Comparison of ENCODE assay signal across 8 cellular contexts in genomic region chr1:54764132-54764921, GRCh38. TPM values are rescaled to one million over a fixed set of nuclear protein-coding genes. Genes with fewer than 3 reads are reported as not detected.
A peak's percentile ranks its signal among the peaks of the same experiment; 100 is the strongest.
DNase-seq lines count a peak whose midpoint lies in the region; ATAC-seq and TF ChIP-seq lines count a peak whose summit lies in the region.

Gene PARS2 (minus strand): TSS chr1:54764523. CDS start chr1:54759161, 5,362 bp downstream.

- H3K4me1 ChIP-seq in ES-I3 (ENCODE audit: insufficient read depth, low read length) (no peaks in the 10 kb centered on the region), H9 (ENCODE audit: insufficient read depth, low read length) (no peaks in the 10 kb centered on the region)

- H3K27ac ChIP-seq in H9 (ENCODE audit: insufficient read length, low read depth, low read length), result no peak within 1 kb of the TSS

- H3K23ac ChIP-seq in H9 (ENCODE audit: insufficient read length, low read depth, low read length), result no peak within 1 kb of the TSS

- H4K20me1 ChIP-seq in H9 (ENCODE audit: control insufficient read depth, insufficient read depth, insufficient read length), result no peaks in the 10 kb centered on the region

- no peaks in the 10 kb centered on the region; the same call in 1 of the 2 replicates for H3K36me3 ChIP-seq in ES-I3 (ENCODE audit: insufficient read depth, low read length)

- H3K18ac ChIP-seq in H9 (ENCODE audit: insufficient read length, low read depth, low read length), result peak within 1 kb of the TSS; percentile 55

- H3K9ac ChIP-seq in ES-I3 (ENCODE audit: low read depth, low read length) (peak within 1 kb of the TSS; percentile 94), H9 (ENCODE audit: extremely low read depth, insufficient read length, low read length) (peak within 1 kb of the TSS; percentile 85)

- no peak for TF ChIP-seq CTCF in H9 (conservative IDR thresholded peaks at IDR 0.05)
- no peak for TF ChIP-seq CTCF in nephron (IDR thresholded peaks at IDR 0.05; ENCODE audit: unreplicated experiment in 3 of 3)

- H2BK12ac ChIP-seq in H9 (ENCODE audit: insufficient read length, low read depth, low read length), result no peak within 1 kb of the TSS

- WGBS in H9 (ENCODE audit: extremely low coverage, insufficient read length, low lambda C conversion rate), result no CpG with 5 or more reads among the region's 57 CpGs

- H2BK20ac ChIP-seq in H9 (ENCODE audit: low read depth, low read length, poor library complexity, severe bottlenecking), result no peak within 1 kb of the TSS

- no peaks in the 10 kb centered on the region for H3K9me3 ChIP-seq in ES-I3 (ENCODE audit: control insufficient read depth, insufficient read depth, low read length)
- no peaks in the 10 kb centered on the region for H3K9me3 ChIP-seq in H9 (ENCODE audit: control insufficient read depth, low read depth, low read length)

- no peak within 1 kb of the TSS for H4K8ac ChIP-seq in H9 (replicated peaks; ENCODE audit: insufficient read length, low read depth, low read length)

- peak; percentile 97 for ATAC-seq in stimulated activated naive CD8-positive, alpha-beta T cell treated with anti-CD3 and anti-CD28 coated beads, Interleukin-15, Interleukin-2, amounts not matched to agents 100 U/mL and 50 U/mL, for 24 hours

- no peaks in the 10 kb centered on the region for H3K27me3 ChIP-seq in H9 (ENCODE audit: insufficient read depth, low read length)

- peak; percentile 93 for TF ChIP-seq POLR2A in Raji (IDR thresholded peaks at IDR 0.05; ENCODE audit: insufficient read depth, low read depth, low read length)

- H3K27me3 Mint-ChIP-seq in H9 (ENCODE audit: low read depth) (no peaks in the 10 kb centered on the region; the same call in 1 of the 2 replicates), nephron (ENCODE audit: low read depth) (peaks cover 4% of the 10 kb centered on the region)

- H2AK5ac ChIP-seq in H9 (ENCODE audit: insufficient read length, low read length), result no peak within 1 kb of the TSS

- no peak within 1 kb of the TSS for H4K5ac ChIP-seq in H9 (ENCODE audit: insufficient read length, low read depth, low read length)

- no peak within 1 kb of the TSS for H3K4ac ChIP-seq in H9 (ENCODE audit: low read depth, low read length)

- H3K9me3 Mint-ChIP-seq in H9 (no peaks in the 10 kb centered on the region), nephron (no peaks in the 10 kb centered on the region)

- H3K14ac ChIP-seq in H9 (ENCODE audit: insufficient read depth, low read length), result peak within 1 kb of the TSS; percentile 44

- H3T11ph ChIP-seq in H9 (ENCODE audit: low read length), result no peak within 1 kb of the TSS

- no peak within 1 kb of the TSS for H3K56ac ChIP-seq in H9 (ENCODE audit: insufficient read length, low read depth, low read length)

- H3K36me3 Mint-ChIP-seq in H9 (ENCODE audit: insufficient read depth in 1 of 3, low read depth in 3 of 3) (peaks cover 0 to under 1% (median under 1%) of the 10 kb centered on the region in 3 experiments; a peak in 4 of 7 replicates), nephron (ENCODE audit: low read depth) (no peaks in the 10 kb centered on the region)

- peaks cover 4% of the 10 kb centered on the region for H3K23me2 ChIP-seq in H9 (ENCODE audit: insufficient read length, low read depth, low read length, poor library complexity, severe bottlenecking)

- H3K79me1 ChIP-seq in H9 (ENCODE audit: insufficient read depth, low read depth, low read length, poor library complexity, severe bottlenecking), result no peaks in the 10 kb centered on the region

- H3K27ac Mint-ChIP-seq in H9 (peak within 1 kb of the TSS; percentile 75 to 96 (median 85); a peak in 6 of 7 replicates), nephron (peak within 1 kb of the TSS; percentile 83 to 99 (median 96))

- H2BK5ac ChIP-seq in H9 (ENCODE audit: insufficient read length, low read length), result no peak within 1 kb of the TSS

- H3K4me2 ChIP-seq in H9 (ENCODE audit: insufficient read depth, insufficient read length, low read length), result peak within 1 kb of the TSS; percentile 62

- no peak within 1 kb of the TSS for H2BK120ac ChIP-seq in H9 (ENCODE audit: low read depth, low read length, poor library complexity, severe bottlenecking)

- no peaks in the 10 kb centered on the region for H3K79me2 ChIP-seq in H9 (ENCODE audit: insufficient read depth, low read length)

- H3K4me3 Mint-ChIP-seq in H9 (peak within 1 kb of the TSS; percentile 95), nephron (peak within 1 kb of the TSS; percentile 94 to 96 (median 95))

- H3K4me1 Mint-ChIP-seq in H9 (peaks cover 31 to 34% of the 10 kb centered on the region in 2 experiments), nephron (peaks cover 32% of the 10 kb centered on the region)

- H2AFZ ChIP-seq in H9 (ENCODE audit: low read length), result peak within 1 kb of the TSS; percentile 24

- DNase-seq in H9 (peak; percentile 98), M059J (ENCODE audit: low read depth) (peak; percentile 100), fibroblast of the conjunctiva (ENCODE audit: low read depth) (peak; percentile 99)
- peak; percentile 98 for DNase-seq in activated effector memory CD4-positive, alpha-beta T cell treated with anti-CD3 and anti-CD28 coated beads, Interleukin-2, amount 50 U/mL, for 16 hours
- peak; percentile 98 for DNase-seq in stimulated activated naive CD8-positive, alpha-beta T cell treated with anti-CD3 and anti-CD28 coated beads, Interleukin-15, Interleukin-2, amounts not matched to agents 100 U/mL and 50 U/mL, for 24 hours

- no peak within 1 kb of the TSS for H2BK15ac ChIP-seq in H9 (ENCODE audit: low read depth, low read length)

- H4K91ac ChIP-seq in H9 (ENCODE audit: insufficient read length, low read depth, low read length), result no peak within 1 kb of the TSS

RNA-seq across cellular contexts. Expression of gene PARS2, which starts in this region (rescaled TPM):
- total RNA-seq in H9 (2021), result 10.2 and 10.6 TPM in 2 replicates
- 7.8 and 10.3 TPM in 2 replicates for total RNA-seq in M059J (2014; rRNA removed; shearing (Covaris generic))
